ENCODE assay signal across 9 cellular contexts in genomic region chr5:180201051-180201987, GRCh38. TPM values are rescaled to one million over a fixed set of nuclear protein-coding genes. Genes with fewer than 3 reads are reported as not detected.
DNase-seq lines count a peak whose midpoint lies in the region; ATAC-seq and TF ChIP-seq lines count a peak whose summit lies in the region.
"Had no signal": no experiment of that assay in that cellular context is flagged by ENCODE, and none has a peak within 500 bp of the region (broad histone marks: within the 10 kb centered on the region; RNA-seq: fewer than 3 reads in every experiment).

No MANE protein-coding gene starts in this region.

- no peaks in the 10 kb centered on the region for H3K4me1 ChIP-seq in cardiac muscle cell (ENCODE audit: low read depth)
- no peaks in the 10 kb centered on the region for H3K4me1 ChIP-seq in colonic mucosa
- no peaks in the 10 kb centered on the region for H3K4me1 ChIP-seq in transverse colon

- no peak for ATAC-seq in Right ventricle myocardium superior (ENCODE audit: poor library complexity)

- H3K4me3 ChIP-seq in cardiac muscle cell (no peak overlapping the region), colonic mucosa (no peak overlapping the region), transverse colon (no peak overlapping the region)

- WGBS in transverse colon (ENCODE audit: low coverage in 1 of 2), 2 donors: 70 to 73% methylated on average over 7 to 23 of the region's 23 CpGs

- DNase-seq in cardiac muscle cell (ENCODE audit: low read depth in 1 of 2, low spot score in 1 of 2) (peak; percentile 55 to 61), Right ventricle myocardium superior (no peak), NCI-H460 (ENCODE audit: extremely low read depth, low read depth) (peak; percentile 41), colonic mucosa (no peak), transverse colon (no peak), KG1 (lab: John Stamatoyannopoulos, UW) (no peak), NCI-H1436 (lab: John Stamatoyannopoulos, UW) (no peak), hepatic stellate cell (ENCODE audit: low spot score) (no peak)

- no peaks in the 10 kb centered on the region for H3K36me3 ChIP-seq in cardiac muscle cell
- no peaks in the 10 kb centered on the region for H3K36me3 ChIP-seq in colonic mucosa
- no peaks in the 10 kb centered on the region for H3K36me3 ChIP-seq in transverse colon

- H3K27me3 ChIP-seq in cardiac muscle cell (no peaks in the 10 kb centered on the region), colonic mucosa (no peaks in the 10 kb centered on the region), transverse colon (peaks cover 7% of the 10 kb centered on the region)

- no peak overlapping the region for H3K9ac ChIP-seq in colonic mucosa (ENCODE audit: low read depth in 2 of 2, low read length in 2 of 2)

- no peak for TF ChIP-seq POLR2A in transverse colon (IDR thresholded peaks at IDR 0.05)

- no peak overlapping the region for H3K27ac ChIP-seq in cardiac muscle cell
- H3K27ac ChIP-seq in colonic mucosa: no peak overlapping the region
- H3K27ac ChIP-seq in transverse colon: no peak overlapping the region

- intact Hi-C loops in Right ventricle myocardium superior (cut with DNase I) (no loop called here), colonic mucosa (cut with DNase I) (loop anchor here (10.0 kb wide), 1 partner anchor 113 kb away; no protein-coding TSS in a partner anchor), transverse colon (cut with DNase I; ENCODE audit: low total_unique reads) (no loop called here)

- TF ChIP-seq EP300 in transverse colon (IDR thresholded peaks at IDR 0.05; ENCODE audit: low read depth): no peak

- H3K9me3 ChIP-seq in cardiac muscle cell (ENCODE audit: low read depth) (no peaks in the 10 kb centered on the region), colonic mucosa (no peaks in the 10 kb centered on the region), transverse colon (no peaks in the 10 kb centered on the region)

- TF ChIP-seq CTCF in cardiac muscle cell (IDR thresholded peaks at IDR 0.05; ENCODE audit: low read depth, low read length) (peak; percentile 40), colonic mucosa (IDR thresholded peaks at IDR 0.05) (peak; percentile 41), transverse colon (IDR thresholded peaks at IDR 0.05) (peak in 3 of 5 experiments; percentile 11 to 37 (median 19))

- in situ Hi-C loops in transverse colon (cut with MboI; ENCODE audit: low pct_ligation_motif_present in 1 of 4, low pct_unique_long_range_greater_than_20kb in 1 of 4, low sequenced_read_pairs in 3 of 4): no loop called here

RNA-seq across cellular contexts. Expression of gene RASGEF1C, which starts 7.7 kb away (rescaled TPM):
- total RNA-seq in cardiac muscle cell (1.5 TPM in 2 replicates), Right ventricle myocardium superior (0.59 TPM), colonic mucosa (under 1 TPM in 1 of 2 donors, not detected in 1; 0.85 TPM), transverse colon (1 to 10 TPM in 1 of 4 donors, under 1 TPM in 1, not detected in 2; 0.14 to 3.0 TPM)
- 1.8 and 2.5 TPM in 2 replicates for polyA plus RNA-seq in cardiac muscle cell
- total RNA-seq in NCI-H460 (2014; rRNA removed; shearing (Covaris generic)): 0.30 and 0.49 TPM in 2 replicates
- 5.2 TPM in 1 of 2 replicates, not detected in the other for polyA plus RNA-seq in NCI-H460 (2014; cell fraction: nucleus; rRNA removed)
- total RNA-seq: pulmonary artery endothelial cell had no signal

Comparison
In these comparisons a context has a peak if more than half of its experiments do, and no peak if none do; other contexts are left out.
1. DNase-seq: peak in cardiac muscle cell (2 of 2) and NCI-H460 (single experiment); none in Right ventricle myocardium superior (single experiment), colonic mucosa (single experiment), transverse colon (single experiment), KG1 (single experiment), NCI-H1436 (single experiment) and hepatic stellate cell (single experiment).
2. Peak in every context shown above with its lines, with median percentiles within 50 percentile points of each other: CTCF ChIP-seq.